In the genomic region with DNA sequence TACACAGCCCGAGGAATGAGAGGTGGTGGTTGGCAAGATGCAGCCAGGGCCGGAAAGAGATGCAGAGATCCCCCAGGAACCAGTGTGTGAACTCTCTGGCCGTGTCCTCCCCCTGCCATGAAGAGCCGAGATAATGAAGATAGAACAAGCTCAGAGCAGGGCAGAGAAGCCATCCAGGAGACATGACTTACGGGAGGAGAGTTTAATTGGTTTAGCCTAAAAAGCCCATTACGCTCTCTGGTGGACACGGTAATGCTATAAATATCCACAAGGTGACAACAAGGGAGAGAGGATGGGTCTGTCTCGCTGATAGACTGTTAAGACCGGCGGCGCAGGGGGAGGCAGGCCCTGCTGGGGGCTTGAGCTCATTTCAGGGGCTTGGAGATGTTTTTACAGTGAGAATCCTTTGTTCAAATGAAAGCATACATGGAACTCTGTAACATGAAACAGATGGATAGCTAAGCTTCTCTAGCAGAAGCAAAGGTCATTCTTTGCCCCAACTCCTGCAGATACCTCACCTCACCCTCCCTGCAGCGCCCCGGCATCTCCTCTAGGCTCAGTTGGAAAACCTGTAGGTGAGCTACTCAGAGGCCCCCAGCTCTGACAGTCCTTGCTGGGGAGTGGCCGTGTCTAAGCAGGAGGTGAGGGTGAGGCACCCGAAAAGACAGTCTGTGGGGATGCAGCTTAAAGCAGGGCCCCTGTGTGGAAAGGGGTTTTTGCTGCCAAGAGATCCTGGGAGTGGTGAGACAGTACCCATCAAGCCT, we compare ENCODE assay signal across 11 cellular contexts. TPM values are rescaled to one million over a fixed set of nuclear protein-coding genes. Genes with fewer than 3 reads are reported as not detected.
DNase-seq lines count a peak whose midpoint lies in the region; ATAC-seq and TF ChIP-seq lines count a peak whose summit lies in the region.
"Had no signal": no experiment of that assay in that cellular context is flagged by ENCODE, and none has a peak within 500 bp of the region (broad histone marks: within the 10 kb centered on the region; RNA-seq: fewer than 3 reads in every experiment).

No MANE protein-coding gene starts in this region.

- peaks cover 0 to 13% (median 0%) of the 10 kb centered on the region in 9 donors for H3K27me3 ChIP-seq in heart left ventricle
- no peaks in the 10 kb centered on the region for H3K27me3 ChIP-seq in brain microvascular endothelial cell (replicated peaks)
- no peaks in the 10 kb centered on the region for H3K27me3 ChIP-seq in lower lobe of right lung (ENCODE audit: low read depth)
- H3K27me3 ChIP-seq in aorta (ENCODE audit: control insufficient read depth in 1 of 2, insufficient read depth in 2 of 2, low read length in 1 of 2) = no peaks in the 10 kb centered on the region
- no peaks in the 10 kb centered on the region for H3K27me3 ChIP-seq in testis

- no peaks in the 10 kb centered on the region for H3K9me3 ChIP-seq in heart left ventricle
- no peaks in the 10 kb centered on the region for H3K9me3 ChIP-seq in lower lobe of right lung
- H3K9me3 ChIP-seq in aorta (ENCODE audit: control insufficient read depth, low read length) = no peaks in the 10 kb centered on the region
- H3K9me3 ChIP-seq in testis = no peaks in the 10 kb centered on the region

- TF ChIP-seq CTCF in heart left ventricle (IDR thresholded peaks at IDR 0.05) (peak in 2 of 12 donors; percentile 8 to 24), brain microvascular endothelial cell (IDR thresholded peaks at IDR 0.05; ENCODE audit: low read depth, low read length, missing control alignments) (no peak), lower lobe of right lung (IDR thresholded peaks at IDR 0.05) (no peak), RWPE1 (conservative IDR thresholded peaks at IDR 0.05; ENCODE audit: low read depth) (no peak), testis (IDR thresholded peaks at IDR 0.05) (peak in 1 of 3 experiments; percentile 9)

- POLR2A ChIA-PET in RWPE1 (lab: Yijun Ruan, JAX; ENCODE audit: low non-redundant PET) = no interaction called here

- H3K4me3 ChIP-seq in heart left ventricle (peak overlapping the region in 3 of 12 donors; percentile 3 to 25 (median 14)), brain microvascular endothelial cell (ENCODE audit: low read depth, low read length) (peak overlapping the region; percentile 39), lower lobe of right lung (peak overlapping the region; percentile 26), aorta (ENCODE audit: low read length in 2 of 2) (no peak overlapping the region), testis (no peak overlapping the region)

- peak in 3 of 4 donors; percentile 17 to 44 (median 23) for ATAC-seq in heart left ventricle
- ATAC-seq in lower lobe of right lung = peak in 1 of 2 donors; percentile 19
- peak; percentile 31 for ATAC-seq in aorta (ENCODE audit: low FRiP score)
- no peak for ATAC-seq in GM18502 (IDR thresholded peaks at IDR 0.05; ENCODE audit: poor library complexity, unreplicated experiment)

- H3K4me1 ChIP-seq in heart left ventricle (peaks cover 0 to 15% (median 8%) of the 10 kb centered on the region in 12 donors), lower lobe of right lung (peaks cover 12% of the 10 kb centered on the region), aorta (ENCODE audit: control insufficient read depth in 1 of 2, insufficient read depth in 2 of 2, low read length in 2 of 2) (no peaks in the 10 kb centered on the region), testis (peaks cover 8% of the 10 kb centered on the region)

- intact Hi-C loops in heart left ventricle (cut with DNase I) = loop anchor here (1.0 to 10.0 kb wide), 13 partner anchors 40 to 939 kb away; partner anchors contain the start of gene LOXL4 (in 3 of the 10)
- intact Hi-C loops in cardiac septum (cut with DNase I) = loop anchor here (2.0 to 10.0 kb wide), 3 partner anchors 46 to 394 kb away; no protein-coding TSS in a partner anchor
- intact Hi-C loops in lower lobe of right lung (cut with DNase I) = no loop called here
- intact Hi-C loops in aorta (cut with DNase I) = loop anchor here (1.0 to 5.0 kb wide), 4 partner anchors 46 to 138 kb away; no protein-coding TSS in a partner anchor
- intact Hi-C loops in testis (cut with DNase I; ENCODE audit: low total_unique reads) = no loop called here

- in situ Hi-C loops in brain microvascular endothelial cell (cut with HindIII; ENCODE audit: low pct_ligation_motif_present, low sequenced_read_pairs) = no loop called here

- DNase-seq in heart left ventricle (no peak), cardiac septum (ENCODE audit: low spot score) (no peak), brain microvascular endothelial cell (no peak), lower lobe of right lung (no peak), aorta (no peak), RWPE1 (ENCODE audit: low spot score) (no peak), testis (no peak)
- DNase-seq: natural killer cell, NCI-H1105 treated with DMSO at 0.1 percent for 48 hours had no signal

- H3K36me3 ChIP-seq in heart left ventricle (no peaks in the 10 kb centered on the region), brain microvascular endothelial cell (replicated peaks) (no peaks in the 10 kb centered on the region), lower lobe of right lung (no peaks in the 10 kb centered on the region), aorta (ENCODE audit: control insufficient read depth in 1 of 2, insufficient read depth in 2 of 2, low read length in 1 of 2) (no peaks in the 10 kb centered on the region), testis (ENCODE audit: low read depth, missing control alignments) (no peaks in the 10 kb centered on the region)

- no peak overlapping the region for H3K27ac ChIP-seq in heart left ventricle
- H3K27ac ChIP-seq in brain microvascular endothelial cell = no peak overlapping the region
- H3K27ac ChIP-seq in lower lobe of right lung = no peak overlapping the region
- H3K27ac ChIP-seq in aorta (ENCODE audit: low read depth in 1 of 2, low read length in 2 of 2) = no peak overlapping the region
- no peak overlapping the region for H3K27ac ChIP-seq in RWPE1
- H3K27ac ChIP-seq in testis = no peak overlapping the region
- H3K27ac ChIP-seq: C4-2B had no signal

- no peak for TF ChIP-seq POLR2A in heart left ventricle (IDR thresholded peaks at IDR 0.05)
- TF ChIP-seq POLR2A in testis (IDR thresholded peaks at IDR 0.05) = no peak

- CTCF ChIA-PET in RWPE1 (lab: Yijun Ruan, JAX) = interaction anchor here (0.5 to 3.5 kb wide), 25 partner anchors 9 to 1271 kb away, joined by 3 to 26 read pairs (median 4); partner anchors contain the start of gene LOXL4

- 48 to 61% (median 52%) methylated on average over 15 of the region's 15 CpGs for whole genome bisulfite sequencing in heart left ventricle, 4 donors
- 75 to 78% methylated on average over 15 of the region's 15 CpGs for WGBS in aorta, 2 donors
- WGBS in testis, 2 donors = 43 to 44% methylated on average over 14 to 15 of the region's 15 CpGs

RNA-seq across cellular contexts. Expression of gene LOXL4, which starts 40.8 kb away (rescaled TPM):
- total RNA-seq in heart left ventricle (10 to 100 TPM in 2 of 9 donors, 1 to 10 TPM in 7; 1.0 to 68.8 (median 1.7) TPM), cardiac septum (17.9 TPM), lower lobe of right lung (4.5 TPM), aorta (10 to 100 TPM; 15.5 to 29.9 TPM), testis (10 to 100 TPM; 18.9 to 38.2 TPM)
- polyA plus RNA-seq in heart left ventricle (10 to 100 TPM in 1 of 2 donors, under 1 TPM in 1; 0.88 to 13.5 TPM), aorta (1 to 10 TPM; 3.9 to 6.7 TPM), testis (ENCODE audit: insufficient read depth, low read depth, low replicate concordance) (14.0 TPM)

Comparison
In these comparisons a context has a peak if more than half of its experiments do, and no peak if none do; other contexts are left out.
1. H3K4me3 ChIP-seq: peak in brain microvascular endothelial cell (single experiment) and lower lobe of right lung (single experiment); none in aorta (0 of 2) and testis (0 of 2).
2. intact Hi-C loops: an anchor here in heart left ventricle (1.0 to 10.0 kb wide), cardiac septum (2.0 to 10.0 kb wide) and aorta (1.0 to 5.0 kb wide); none called in lower lobe of right lung and testis.